1 cellular context compared by ENCODE assay signal in the genomic region with DNA sequence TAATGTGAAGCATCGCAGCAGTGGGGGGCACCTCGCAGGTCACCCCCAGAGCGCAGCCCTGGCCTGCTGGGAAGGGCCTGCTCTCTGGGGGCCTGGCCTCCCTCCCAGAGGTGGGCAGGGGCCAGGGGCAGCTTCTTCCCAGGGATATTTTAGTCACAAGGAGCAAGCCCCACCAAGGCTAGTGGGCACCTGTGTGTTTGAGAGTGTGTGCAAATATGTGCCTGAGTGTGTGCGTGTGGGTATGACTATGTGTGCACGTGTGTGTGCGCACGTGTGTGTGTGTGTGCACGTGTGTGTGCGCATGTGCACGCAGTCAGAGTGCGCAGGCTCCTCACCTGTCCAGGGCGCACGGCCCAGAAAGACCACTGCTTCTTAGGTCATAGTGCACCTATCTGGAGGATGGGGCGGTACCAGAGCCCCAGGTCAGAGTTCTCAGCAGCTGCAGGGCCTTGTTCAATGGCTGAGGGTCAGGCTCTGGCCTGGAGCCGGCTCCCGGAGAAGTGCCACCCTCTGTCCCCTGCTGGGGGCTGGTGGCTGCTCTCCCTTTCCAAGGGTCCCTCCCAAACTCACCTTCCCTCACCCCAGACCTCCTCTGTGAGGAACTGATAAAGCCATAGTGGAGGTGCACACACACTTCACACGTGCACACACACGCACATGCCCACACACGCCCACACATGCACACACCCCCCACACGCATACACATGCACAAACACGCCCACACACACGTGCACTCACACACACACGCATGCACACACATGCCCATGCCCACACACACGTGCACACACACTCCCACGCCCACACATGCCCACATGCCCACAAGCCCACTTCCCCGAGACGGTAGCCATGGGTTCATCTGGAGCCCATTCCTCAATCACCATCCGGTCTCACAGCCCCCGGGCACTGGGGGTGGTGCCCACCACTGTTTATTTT.
A peak's percentile ranks its signal among the peaks of the same experiment; 100 is the strongest.
TF ChIP-seq lines count a peak whose summit lies in the region.

No MANE protein-coding gene starts in this region.

TF ChIP-seq in HEK293, 187 proteins besides CTCF, POLR2A, EP300 and RAD21 (continued from another document):
- TF ChIP-seq ZNF626 (tag by site-specific recombination; IDR thresholded peaks at IDR 0.05) (no peak), HOXD13 (CRISPR knock-in tag; IDR thresholded peaks at IDR 0.05; ENCODE audit: borderline replicate concordance) (no peak), ZNF654 (tag by site-specific recombination; IDR thresholded peaks at IDR 0.05; ENCODE audit: low read depth) (no peak), SALL2 (tag by site-specific recombination; IDR thresholded peaks at IDR 0.05; ENCODE audit: borderline replicate concordance) (no peak), PRDM2 (tag by site-specific recombination; IDR thresholded peaks at IDR 0.05; ENCODE audit: borderline replicate concordance) (no peak), ZFP41 (tag by site-specific recombination; IDR thresholded peaks at IDR 0.05; ENCODE audit: borderline replicate concordance) (no peak), ZNF324 (tag by site-specific recombination; IDR thresholded peaks at IDR 0.05) (no peak), ZNF416 (tag by site-specific recombination; IDR thresholded peaks at IDR 0.05) (no peak), ZFHX2 (tag by site-specific recombination; conservative IDR thresholded peaks at IDR 0.05) (peak; percentile 100), ZSCAN16 (tag by site-specific recombination; IDR thresholded peaks at IDR 0.05) (no peak), ZEB2 (tag by site-specific recombination; IDR thresholded peaks at IDR 0.05) (no peak), ZNF23 (tag by site-specific recombination; IDR thresholded peaks at IDR 0.05; ENCODE audit: borderline replicate concordance) (no peak), ZNF513 (tag by site-specific recombination; IDR thresholded peaks at IDR 0.05) (no peak)
- TF ChIP-seq, protein P1, sequence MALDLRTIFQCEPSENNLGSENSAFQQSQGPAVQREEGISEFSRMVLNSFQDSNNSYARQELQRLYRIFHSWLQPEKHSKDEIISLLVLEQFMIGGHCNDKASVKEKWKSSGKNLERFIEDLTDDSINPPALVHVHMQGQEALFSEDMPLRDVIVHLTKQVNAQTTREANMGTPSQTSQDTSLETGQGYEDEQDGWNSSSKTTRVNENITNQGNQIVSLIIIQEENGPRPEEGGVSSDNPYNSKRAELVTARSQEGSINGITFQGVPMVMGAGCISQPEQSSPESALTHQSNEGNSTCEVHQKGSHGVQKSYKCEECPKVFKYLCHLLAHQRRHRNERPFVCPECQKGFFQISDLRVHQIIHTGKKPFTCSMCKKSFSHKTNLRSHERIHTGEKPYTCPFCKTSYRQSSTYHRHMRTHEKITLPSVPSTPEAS (tag by site-specific recombination; IDR thresholded peaks at IDR 0.05), result peak; percentile 75
- TF ChIP-seq, protein P2, sequence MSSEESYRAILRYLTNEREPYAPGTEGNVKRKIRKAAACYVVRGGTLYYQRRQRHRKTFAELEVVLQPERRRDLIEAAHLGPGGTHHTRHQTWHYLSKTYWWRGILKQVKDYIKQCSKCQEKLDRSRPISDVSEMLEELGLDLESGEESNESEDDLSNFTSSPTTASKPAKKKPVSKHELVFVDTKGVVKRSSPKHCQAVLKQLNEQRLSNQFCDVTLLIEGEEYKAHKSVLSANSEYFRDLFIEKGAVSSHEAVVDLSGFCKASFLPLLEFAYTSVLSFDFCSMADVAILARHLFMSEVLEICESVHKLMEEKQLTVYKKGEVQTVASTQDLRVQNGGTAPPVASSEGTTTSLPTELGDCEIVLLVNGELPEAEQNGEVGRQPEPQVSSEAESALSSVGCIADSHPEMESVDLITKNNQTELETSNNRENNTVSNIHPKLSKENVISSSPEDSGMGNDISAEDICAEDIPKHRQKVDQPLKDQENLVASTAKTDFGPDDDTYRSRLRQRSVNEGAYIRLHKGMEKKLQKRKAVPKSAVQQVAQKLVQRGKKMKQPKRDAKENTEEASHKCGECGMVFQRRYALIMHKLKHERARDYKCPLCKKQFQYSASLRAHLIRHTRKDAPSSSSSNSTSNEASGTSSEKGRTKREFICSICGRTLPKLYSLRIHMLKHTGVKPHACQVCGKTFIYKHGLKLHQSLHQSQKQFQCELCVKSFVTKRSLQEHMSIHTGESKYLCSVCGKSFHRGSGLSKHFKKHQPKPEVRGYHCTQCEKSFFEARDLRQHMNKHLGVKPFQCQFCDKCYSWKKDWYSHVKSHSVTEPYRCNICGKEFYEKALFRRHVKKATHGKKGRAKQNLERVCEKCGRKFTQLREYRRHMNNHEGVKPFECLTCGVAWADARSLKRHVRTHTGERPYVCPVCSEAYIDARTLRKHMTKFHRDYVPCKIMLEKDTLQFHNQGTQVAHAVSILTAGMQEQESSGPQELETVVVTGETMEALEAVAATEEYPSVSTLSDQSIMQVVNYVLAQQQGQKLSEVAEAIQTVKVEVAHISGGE (tag by site-specific recombination; conservative IDR thresholded peaks at IDR 0.05; ENCODE audit: low read depth), result no peak
- TF ChIP-seq, protein P3, sequence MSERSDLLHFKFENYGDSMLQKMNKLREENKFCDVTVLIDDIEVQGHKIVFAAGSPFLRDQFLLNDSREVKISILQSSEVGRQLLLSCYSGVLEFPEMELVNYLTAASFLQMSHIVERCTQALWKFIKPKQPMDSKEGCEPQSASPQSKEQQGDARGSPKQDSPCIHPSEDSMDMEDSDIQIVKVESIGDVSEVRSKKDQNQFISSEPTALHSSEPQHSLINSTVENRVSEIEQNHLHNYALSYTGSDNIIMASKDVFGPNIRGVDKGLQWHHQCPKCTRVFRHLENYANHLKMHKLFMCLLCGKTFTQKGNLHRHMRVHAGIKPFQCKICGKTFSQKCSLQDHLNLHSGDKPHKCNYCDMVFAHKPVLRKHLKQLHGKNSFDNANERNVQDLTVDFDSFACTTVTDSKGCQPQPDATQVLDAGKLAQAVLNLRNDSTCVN (tag by site-specific recombination; optimal IDR thresholded peaks at IDR 0.05), result peak; percentile 26
